In the genomic region with DNA sequence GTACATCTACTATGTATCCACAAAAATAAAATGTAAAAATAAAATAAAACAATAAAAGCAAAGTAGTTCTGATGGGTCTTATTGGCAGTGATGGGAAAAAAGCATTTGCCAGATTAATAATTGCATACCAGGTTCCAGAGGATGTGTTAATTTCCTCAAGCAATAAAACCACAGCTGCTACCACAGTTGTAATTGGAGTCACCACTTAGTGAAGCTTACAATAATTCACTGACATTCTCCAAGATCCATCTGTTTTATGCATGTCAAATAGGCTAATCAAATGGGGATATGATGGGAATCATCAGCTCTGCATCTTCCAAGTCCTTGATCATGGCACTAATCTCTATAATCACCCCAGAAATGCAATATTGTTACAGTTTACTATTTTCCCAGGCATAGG, we compare ENCODE assay signal across 17 cellular contexts.
"Had no signal": no experiment of that assay in that cellular context is flagged by ENCODE, and none has a peak within 500 bp of the region (broad histone marks: within the 10 kb centered on the region; RNA-seq: fewer than 3 reads in every experiment).

No MANE protein-coding gene starts in this region.

- H3K36me3 ChIP-seq: adrenal gland, colonic mucosa, esophagus squamous epithelium, left ventricle myocardium inferior, pancreas, thyroid gland had no signal

- DNase-seq: activated B cell treated with CpG ODN at 0.5 μM for 24 hours; activated CD4-positive, alpha-beta T cell treated with anti-CD3 and anti-CD28 coated beads for 48 hours; activated CD8-positive, alpha-beta memory T cell treated with anti-CD3 and anti-CD28 coated beads, Interleukin-2, amount 50 U/mL, for 4 hours; activated CD8-positive, alpha-beta T cell treated with anti-CD3 and anti-CD28 coated beads, Interleukin-2, amount 10 ng/mL, durations not matched to agents 7 days and 5 days; activated effector memory CD4-positive, alpha-beta T cell treated with anti-CD3 and anti-CD28 coated beads, Interleukin-2, amount 50 U/mL, for 16 hours; activated T-cell treated with anti-CD3 and anti-CD28 coated beads, Interleukin-2, amount 50 U/mL, for 48 hours; adrenal gland; colonic mucosa; esophagus squamous epithelium; hippocampal formation; left ventricle myocardium inferior; mucosa of descending colon; naive thymus-derived CD8-positive, alpha-beta T cell; pancreas; stimulated activated naive B cell treated with anti-CD40 and anti-IgM and Interleukin-4, amounts not matched to agents 10 μg/mL and 1 μg/mL and 100 μg/mL, for 72 hours; thyroid gland had no signal

- H3K4me1 ChIP-seq: adrenal gland, colonic mucosa, esophagus squamous epithelium, left ventricle myocardium inferior, pancreas, thyroid gland had no signal

- H3K9me3 ChIP-seq: colonic mucosa, esophagus squamous epithelium, mucosa of descending colon, pancreas, thyroid gland had no signal

- FAIRE-seq: keratinocyte, pancreas had no signal

- H3K27me3 ChIP-seq: adrenal gland, colonic mucosa, esophagus squamous epithelium, pancreas, thyroid gland had no signal

- ATAC-seq: activated CD8-positive, alpha-beta T cell treated with anti-CD3 and anti-CD28 coated beads, Interleukin-2, amount 10 ng/mL, durations not matched to agents 7 days and 5 days; mucosa of descending colon; naive thymus-derived CD8-positive, alpha-beta T cell; pancreas; stimulated activated naive B cell treated with anti-CD40 and anti-IgM and Interleukin-4, amounts not matched to agents 10 μg/mL and 1 μg/mL and 100 μg/mL, for 72 hours had no signal

- H3K4me3 ChIP-seq: adrenal gland, colonic mucosa, esophagus squamous epithelium, left ventricle myocardium inferior, mucosa of descending colon, pancreas, thyroid gland had no signal
